Comparison of ENCODE assay signal across 10 cellular contexts in the genomic region with DNA sequence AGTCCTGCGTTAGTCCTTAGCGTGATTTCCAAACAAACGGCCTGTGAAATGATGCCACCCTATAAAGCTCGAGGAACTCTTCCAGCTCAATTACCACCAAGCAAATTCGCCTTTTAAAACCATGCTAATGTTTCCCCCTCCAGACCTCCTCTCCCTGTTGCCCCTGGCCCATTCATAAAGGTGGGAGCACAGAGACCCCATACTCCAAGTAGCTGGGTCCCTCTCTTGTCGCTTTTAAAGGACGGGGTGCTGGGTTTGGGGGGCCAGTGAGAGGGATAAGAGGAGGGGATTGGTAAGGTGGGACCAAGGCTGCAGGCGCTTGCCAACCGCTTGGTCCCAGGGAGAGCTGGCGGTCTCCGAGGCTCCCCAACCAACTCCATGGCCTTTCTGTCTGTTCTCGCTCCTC. TPM values are rescaled to one million over a fixed set of nuclear protein-coding genes. Genes with fewer than 3 reads are reported as not detected.
DNase-seq lines count a peak whose midpoint lies in the region; ATAC-seq and TF ChIP-seq lines count a peak whose summit lies in the region.
"Had no signal": no experiment of that assay in that cellular context is flagged by ENCODE, and none has a peak within 500 bp of the region (broad histone marks: within the 10 kb centered on the region; RNA-seq: fewer than 3 reads in every experiment).

No MANE protein-coding gene starts in this region.

- H3K4ac ChIP-seq in H9 (ENCODE audit: low read depth, low read length) = no peak overlapping the region

- no peak overlapping the region for H3K27ac ChIP-seq in CD4-positive, alpha-beta T cell (ENCODE audit: low read depth, low read length)
- no peak overlapping the region for H3K27ac ChIP-seq in H9 (ENCODE audit: insufficient read length, low read depth, low read length)
- H3K27ac ChIP-seq in SJCRH30 = no peak overlapping the region

- no peaks in the 10 kb centered on the region for H3K9me3 Mint-ChIP-seq in CD4-positive, alpha-beta T cell
- peaks cover 0 to 2% of the 10 kb centered on the region in 2 experiments; a peak in 2 of 5 replicates for H3K9me3 Mint-ChIP-seq in H9
- H3K9me3 Mint-ChIP-seq in dendritic cell treated with granulocyte-macrophage colony-stimulating factor and Interleukin-4, amounts not matched to agents 40 ng/mL and 50 ng/mL, for 4 days = no peaks in the 10 kb centered on the region
- H3K9me3 Mint-ChIP-seq in neural crest cell = no peaks in the 10 kb centered on the region

- intact Hi-C loops in CD4-positive, alpha-beta T cell (cut with DNase I, micrococcal nuclease) = no loop called here
- intact Hi-C loops in dendritic cell treated with granulocyte-macrophage colony-stimulating factor and Interleukin-4, amounts not matched to agents 40 ng/mL and 50 ng/mL, for 4 days (cut with micrococcal nuclease) = loop anchor here (10.0 kb wide), 1 partner anchor 336 kb away; no protein-coding TSS in a partner anchor
- intact Hi-C loops in head of caudate nucleus (cut with DNase I) = no loop called here

- peaks cover 23% of the 10 kb centered on the region for H3K23me2 ChIP-seq in H9 (ENCODE audit: insufficient read length, low read depth, low read length, poor library complexity, severe bottlenecking)

- H2BK12ac ChIP-seq in H9 (ENCODE audit: insufficient read length, low read depth, low read length) = no peak overlapping the region

- no peak overlapping the region for H3K23ac ChIP-seq in H9 (ENCODE audit: insufficient read length, low read depth, low read length)

- no peaks in the 10 kb centered on the region for H3K36me3 ChIP-seq in SJCRH30

- peak overlapping the region; percentile 46 for H3K4me2 ChIP-seq in H9 (ENCODE audit: insufficient read depth, insufficient read length, low read length)

- no peak overlapping the region for H3K9ac ChIP-seq in H9 (ENCODE audit: extremely low read depth, insufficient read length, low read length)

- H2AFZ ChIP-seq in H9 (ENCODE audit: low read length) = no peak overlapping the region

- no peak overlapping the region for H4K8ac ChIP-seq in H9 (replicated peaks; ENCODE audit: insufficient read length, low read depth, low read length)

- H3K27me3 ChIP-seq in CD4-positive, alpha-beta T cell (ENCODE audit: control insufficient read depth, insufficient read depth, low read length) = peaks cover 73% of the 10 kb centered on the region
- peaks cover 55% of the 10 kb centered on the region for H3K27me3 ChIP-seq in H9 (ENCODE audit: insufficient read depth, low read length)
- no peaks in the 10 kb centered on the region for H3K27me3 ChIP-seq in SJCRH30

- no peak overlapping the region for H3K14ac ChIP-seq in H9 (ENCODE audit: insufficient read depth, low read length)

- H3K4me1 Mint-ChIP-seq in CD4-positive, alpha-beta T cell (ENCODE audit: low read depth) = peaks cover 67% of the 10 kb centered on the region
- H3K4me1 Mint-ChIP-seq in H9 (peaks cover 44 to 60% of the 10 kb centered on the region in 2 experiments), neural crest cell (peaks cover 23% of the 10 kb centered on the region)
- peaks cover 44% of the 10 kb centered on the region for H3K4me1 Mint-ChIP-seq in dendritic cell treated with granulocyte-macrophage colony-stimulating factor and Interleukin-4, amounts not matched to agents 40 ng/mL and 50 ng/mL, for 4 days (ENCODE audit: low read depth)

- H3K4me3 Mint-ChIP-seq in CD4-positive, alpha-beta T cell = peak overlapping the region; percentile 80
- H3K4me3 Mint-ChIP-seq in H9 (peak overlapping the region; percentile 42 to 80), neural crest cell (peak overlapping the region; percentile 10)
- H3K4me3 Mint-ChIP-seq in dendritic cell treated with granulocyte-macrophage colony-stimulating factor and Interleukin-4, amounts not matched to agents 40 ng/mL and 50 ng/mL, for 4 days = peak overlapping the region; percentile 83

- no peaks in the 10 kb centered on the region for H4K20me1 ChIP-seq in H9 (ENCODE audit: control insufficient read depth, insufficient read depth, insufficient read length)

- peaks cover 4% of the 10 kb centered on the region for H3K36me3 Mint-ChIP-seq in CD4-positive, alpha-beta T cell (ENCODE audit: low read depth)
- H3K36me3 Mint-ChIP-seq in H9 (ENCODE audit: insufficient read depth in 1 of 3, low read depth in 3 of 3) (peaks cover 0 to 10% (median under 1%) of the 10 kb centered on the region in 3 experiments; a peak in 4 of 7 replicates), neural crest cell (ENCODE audit: low read depth) (no peaks in the 10 kb centered on the region)
- peaks cover 2% of the 10 kb centered on the region for H3K36me3 Mint-ChIP-seq in dendritic cell treated with granulocyte-macrophage colony-stimulating factor and Interleukin-4, amounts not matched to agents 40 ng/mL and 50 ng/mL, for 4 days (ENCODE audit: low read depth)

- H4K91ac ChIP-seq in H9 (ENCODE audit: insufficient read length, low read depth, low read length) = no peak overlapping the region

- no peak overlapping the region for H3T11ph ChIP-seq in H9 (ENCODE audit: low read length)

- H3K4me1 ChIP-seq in H9 (ENCODE audit: insufficient read depth, low read length) (peaks cover 10% of the 10 kb centered on the region), SJCRH30 (no peaks in the 10 kb centered on the region)

- no peak for ATAC-seq in CD4-positive, alpha-beta T cell (ENCODE audit: poor library complexity)
- ATAC-seq in HG02571 (IDR thresholded peaks at IDR 0.05; ENCODE audit: unreplicated experiment) = no peak

- no peaks in the 10 kb centered on the region for H3K79me2 ChIP-seq in H9 (ENCODE audit: insufficient read depth, low read length)

- WGBS in H9 (ENCODE audit: extremely low coverage, insufficient read length, low lambda C conversion rate) = no CpG with 5 or more reads among the region's 12 CpGs

- no peaks in the 10 kb centered on the region for H3K9me3 ChIP-seq in CD4-positive, alpha-beta T cell (ENCODE audit: control insufficient read depth, low read length)
- H3K9me3 ChIP-seq in H9 (ENCODE audit: control insufficient read depth, low read depth, low read length) = no peaks in the 10 kb centered on the region
- no peaks in the 10 kb centered on the region for H3K9me3 ChIP-seq in SJCRH30 (replicated peaks)

- H3K79me1 ChIP-seq in H9 (ENCODE audit: insufficient read depth, low read depth, low read length, poor library complexity, severe bottlenecking) = no peaks in the 10 kb centered on the region

- H3K27ac Mint-ChIP-seq in CD4-positive, alpha-beta T cell = no peak overlapping the region
- no peak overlapping the region for H3K27ac Mint-ChIP-seq in H9
- H3K27ac Mint-ChIP-seq in dendritic cell treated with granulocyte-macrophage colony-stimulating factor and Interleukin-4, amounts not matched to agents 40 ng/mL and 50 ng/mL, for 4 days = no peak overlapping the region
- no peak overlapping the region for H3K27ac Mint-ChIP-seq in neural crest cell (ENCODE audit: unreplicated experiment)

- CTCF ChIA-PET in CD4-positive, alpha-beta T cell (lab: Charles Lee) = interaction anchor here (1.4 to 1.9 kb wide), 3 partner anchors 15 to 78 kb away, joined by 3 to 4 read pairs (median 4); no protein-coding TSS in a partner anchor

- POLR2A ChIA-PET in CD4-positive, alpha-beta T cell (lab: Charles Lee) = interaction anchor here (0.6 to 3.1 kb wide), 5 partner anchors 10 to 1313 kb away, joined by 3 to 24 read pairs (median 3); no protein-coding TSS in a partner anchor

- no peak for TF ChIP-seq CTCF in CD4-positive, alpha-beta T cell (IDR thresholded peaks at IDR 0.05)
- TF ChIP-seq CTCF in H9 (conservative IDR thresholded peaks at IDR 0.05) = no peak
- no peak for TF ChIP-seq CTCF in neural crest cell (conservative IDR thresholded peaks at IDR 0.05)

- no peak overlapping the region for H2BK20ac ChIP-seq in H9 (ENCODE audit: low read depth, low read length, poor library complexity, severe bottlenecking)

- H3K56ac ChIP-seq in H9 (ENCODE audit: insufficient read length, low read depth, low read length) = no peak overlapping the region

- H2AK5ac ChIP-seq in H9 (ENCODE audit: insufficient read length, low read length) = no peak overlapping the region

- H2BK15ac ChIP-seq in H9 (ENCODE audit: low read depth, low read length) = no peak overlapping the region

- no peak overlapping the region for H4K5ac ChIP-seq in H9 (ENCODE audit: insufficient read length, low read depth, low read length)

- H2BK120ac ChIP-seq in H9 (ENCODE audit: low read depth, low read length, poor library complexity, severe bottlenecking) = no peak overlapping the region

- no peak overlapping the region for H3K4me3 ChIP-seq in SJCRH30

- H3K18ac ChIP-seq in H9 (ENCODE audit: insufficient read length, low read depth, low read length) = no peak overlapping the region

- no peak for DNase-seq in CD4-positive, alpha-beta T cell
- DNase-seq in H9 (no peak), neural crest cell (ENCODE audit: low read depth, low spot score) (no peak), head of caudate nucleus (no peak), SJCRH30 (no peak), kidney glomerular epithelial cell (lab: John Stamatoyannopoulos, UW) (no peak)

- H2BK5ac ChIP-seq in H9 (ENCODE audit: insufficient read length, low read length) = no peak overlapping the region

- H3K27me3 Mint-ChIP-seq in CD4-positive, alpha-beta T cell = peaks cover 60% of the 10 kb centered on the region
- H3K27me3 Mint-ChIP-seq in H9 (ENCODE audit: low read depth) (peaks cover 95% of the 10 kb centered on the region), neural crest cell (ENCODE audit: low read depth) (peaks cover 95% of the 10 kb centered on the region)
- H3K27me3 Mint-ChIP-seq in dendritic cell treated with granulocyte-macrophage colony-stimulating factor and Interleukin-4, amounts not matched to agents 40 ng/mL and 50 ng/mL, for 4 days = peaks cover 89% of the 10 kb centered on the region

RNA-seq across cellular contexts. Expression of a gene that starts 1.2 kb away (rescaled TPM):
- not detected for total RNA-seq in CD4-positive, alpha-beta T cell
- 0.35 and 0.46 TPM in 2 replicates for total RNA-seq in H9 (2021)
- not detected in 2 replicates for total RNA-seq in neural crest cell
- total RNA-seq in SJCRH30 (2014; rRNA removed; shearing (Covaris generic)) = not detected in 2 replicates
- total RNA-seq: RPMI7951 had no signal

RNA-seq across cellular contexts. Expression of a gene that starts 5.0 kb away (rescaled TPM):
- total RNA-seq in CD4-positive, alpha-beta T cell = 100 to 1,000 TPM; 167 to 178 TPM
- total RNA-seq in H9 (2021) = 188 and 200 TPM in 2 replicates
- total RNA-seq in neural crest cell = 171 and 182 TPM in 2 replicates
- 211 and 218 TPM in 2 replicates for total RNA-seq in SJCRH30 (2014; rRNA removed; shearing (Covaris generic))

RNA-seq across cellular contexts. Expression of a gene that starts 13.4 kb away (rescaled TPM):
- under 1 TPM in 1 of 2 experiments, not detected in 1; 0.34 TPM for total RNA-seq in CD4-positive, alpha-beta T cell
- total RNA-seq in H9 (2021) (0.20 TPM in 1 of 2 replicates, not detected in the other), neural crest cell (not detected in 2 replicates)
- 0.12 and 0.23 TPM in 2 replicates for total RNA-seq in SJCRH30 (2014; rRNA removed; shearing (Covaris generic))
- total RNA-seq: kidney, RPMI7951 had no signal

Comparison
In these comparisons a context has a peak if more than half of its experiments do, and no peak if none do; other contexts are left out.
1. H3K4me3 Mint-ChIP-seq: peak in every context shown above with its lines; median percentile 83 in dendritic cell treated with granulocyte-macrophage colony-stimulating factor and Interleukin-4, amounts not matched to agents 40 ng/mL and 50 ng/mL, for 4 days; 80 in CD4-positive, alpha-beta T cell; 61 in H9; 10 in neural crest cell.